In the genomic region with DNA sequence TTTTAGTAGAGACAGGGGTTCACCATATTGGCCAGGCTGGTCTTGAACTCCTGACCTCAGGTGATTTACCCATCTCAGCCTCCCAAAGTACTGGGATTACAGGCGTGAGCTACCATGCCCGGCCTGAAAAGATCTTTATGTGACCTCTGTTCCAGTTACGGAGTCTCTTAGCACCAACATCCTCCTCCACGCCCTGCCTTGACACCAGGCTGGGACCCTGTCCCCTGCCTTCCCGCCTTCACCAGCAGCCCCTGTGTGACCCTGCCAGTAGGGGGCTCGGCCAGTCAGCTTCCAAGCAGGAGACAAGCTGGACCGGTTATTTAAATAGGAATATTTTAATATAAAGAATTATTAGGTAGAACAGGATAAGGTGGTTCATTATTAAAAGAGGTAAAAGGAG, we compare ENCODE assay signal across 23 cellular contexts. TPM values are rescaled to one million over a fixed set of nuclear protein-coding genes. Genes with fewer than 3 reads are reported as not detected.
A peak's percentile ranks its signal among the peaks of the same experiment; 100 is the strongest.
DNase-seq lines count a peak whose midpoint lies in the region; ATAC-seq and TF ChIP-seq lines count a peak whose summit lies in the region.
"Had no signal": no experiment of that assay in that cellular context is flagged by ENCODE, and none has a peak within 500 bp of the region (broad histone marks: within the 10 kb centered on the region; RNA-seq: fewer than 3 reads in every experiment).

No MANE protein-coding gene starts in this region.

- 82% methylated on average over 4 of the region's 7 CpGs for WGBS in mesenchymal stem cell
- WGBS in neuronal stem cell (ENCODE audit: extremely low coverage in 2 of 2, insufficient read length in 2 of 2, insufficient replicate concordance in 1 of 2), 2 donors = no CpG with 5 or more reads among the region's 7 CpGs

- H3K4me1 ChIP-seq in GM23338 (ENCODE audit: insufficient read depth) (peaks cover 9% of the 10 kb centered on the region), OCI-LY7 (ENCODE audit: insufficient read depth, low read length, poor library complexity, severe bottlenecking) (no peaks in the 10 kb centered on the region), mesenchymal stem cell (ENCODE audit: control insufficient read depth, insufficient read depth, low read depth, low read length) (peaks cover 5% of the 10 kb centered on the region), neuronal stem cell (ENCODE audit: control insufficient read depth in 2 of 2, insufficient read depth in 1 of 2, low read depth in 1 of 2, low read length in 2 of 2) (no peaks in the 10 kb centered on the region)
- H3K4me1 ChIP-seq: A549, Caco-2, HAP-1 had no signal

- H2BK120ac ChIP-seq in mesenchymal stem cell (ENCODE audit: low read depth, low read length) (no peak overlapping the region), neuronal stem cell (ENCODE audit: low read depth, low read length) (no peak overlapping the region)

- H3K27me3 Mint-ChIP-seq in GM23338 (ENCODE audit: insufficient read depth, low read depth, poor library complexity) (peaks cover 7% of the 10 kb centered on the region), endothelial cell (ENCODE audit: unreplicated experiment) (no peaks in the 10 kb centered on the region), progenitor cell of endocrine pancreas (peaks cover 7% of the 10 kb centered on the region)
- peaks cover 7% of the 10 kb centered on the region for H3K27me3 Mint-ChIP-seq in activated CD4-positive, alpha-beta memory T cell treated with anti-CD3 and anti-CD28 coated beads, Interleukin-2, amount 10 ng/mL, durations not matched to agents 7 days and 5 days

- no peaks in the 10 kb centered on the region for H3K79me1 ChIP-seq in mesenchymal stem cell (replicated peaks; ENCODE audit: low read length, poor library complexity, severe bottlenecking)
- no peaks in the 10 kb centered on the region for H3K79me1 ChIP-seq in neuronal stem cell (ENCODE audit: low read depth, low read length)

- H3K9me3 ChIP-seq in OCI-LY7 (ENCODE audit: low read length) = no peaks in the 10 kb centered on the region
- no peaks in the 10 kb centered on the region for H3K9me3 ChIP-seq in mesenchymal stem cell (ENCODE audit: control insufficient read depth, low read length)
- no peaks in the 10 kb centered on the region for H3K9me3 ChIP-seq in neuronal stem cell (replicated peaks in 1 of 2; ENCODE audit: control insufficient read depth in 2 of 2, insufficient read depth in 1 of 2, low read depth in 1 of 2, low read length in 2 of 2)
- H3K9me3 ChIP-seq: A549, Caco-2, HAP-1 had no signal

- CTCF ChIA-PET in OCI-LY7 (lab: Charles Lee; ENCODE audit: unreplicated experiment) = interaction anchor here (1.2 kb wide), 2 partner anchors 15 to 165 kb away, joined by 3 read pairs; no protein-coding TSS in a partner anchor
- CTCF ChIA-PET in activated CD4-positive, alpha-beta memory T cell treated with anti-CD3 and anti-CD28 coated beads, Interleukin-2, amount 10 ng/mL, durations not matched to agents 7 days and 5 days (lab: Charles Lee) = interaction anchor here (0.8 to 3.9 kb wide), 3 partner anchors 166 to 224 kb away, joined by 3 to 26 read pairs (median 4); no protein-coding TSS in a partner anchor

- H3K27ac ChIP-seq in GM23338 (ENCODE audit: low read depth) (no peak overlapping the region), OCI-LY7 (ENCODE audit: low read depth, low read length, poor library complexity, severe bottlenecking) (no peak overlapping the region), mesenchymal stem cell (ENCODE audit: low read length, poor library complexity, severe bottlenecking) (no peak overlapping the region), neuronal stem cell (replicated peaks; ENCODE audit: low read length) (no peak overlapping the region)
- H3K27ac ChIP-seq: A549, C4-2B, HL-60 had no signal

- TF ChIP-seq CTCF in GM23338 (conservative IDR thresholded peaks at IDR 0.05; ENCODE audit: low read depth in 2 of 2) (peak; percentile 35 to 41; a peak in 3 of 4 replicates), OCI-LY7 (conservative IDR thresholded peaks at IDR 0.05; ENCODE audit: low read length) (0 out of 2 replicates have a peak, but pooled peaks have one; percentile 29), endothelial cell (IDR thresholded peaks at IDR 0.05; ENCODE audit: unreplicated experiment) (no peak), progenitor cell of endocrine pancreas (IDR thresholded peaks at IDR 0.05; ENCODE audit: unreplicated experiment) (peak; percentile 34)

- DNase-seq in GM23338 (ENCODE audit: low spot score) (peak; percentile 22), OCI-LY7 (ENCODE audit: low spot score) (no peak), endothelial cell (ENCODE audit: low spot score) (peak; percentile 22), progenitor cell of endocrine pancreas (ENCODE audit: low spot score, unreplicated experiment) (no peak), mesenchymal stem cell (no peak), neuronal stem cell (ENCODE audit: low spot score) (no peak)
- DNase-seq in activated CD4-positive, alpha-beta memory T cell treated with anti-CD3 and anti-CD28 coated beads, Interleukin-2, amount 10 ng/mL, durations not matched to agents 7 days and 5 days = no peak
- DNase-seq: AML-193; Caco-2; CD8-positive, alpha-beta T cell; DMS 273 treated with DMSO at 0.1 percent for 48 hours; DMS79 treated with DMSO at 0.1 percent for 48 hours; NCI-H1092 treated with DMSO at 0.1 percent for 48 hours; NCI-H1436; NCI-H187 treated with DMSO at 0.1 percent for 48 hours; NCI-H774; PC-3; SK-N-SH; SW 1271 had no signal

- intact Hi-C loops in OCI-LY7 (cut with micrococcal nuclease; ENCODE audit: unreplicated experiment) = loop anchor here (2.0 kb wide), 1 partner anchor 166 kb away; no protein-coding TSS in a partner anchor

- H3K36me3 ChIP-seq in GM23338 (ENCODE audit: insufficient read depth) (no peaks in the 10 kb centered on the region), OCI-LY7 (ENCODE audit: insufficient read depth, low read length) (no peaks in the 10 kb centered on the region), mesenchymal stem cell (ENCODE audit: control insufficient read depth in 1 of 2, insufficient read depth in 2 of 2, low read depth in 1 of 2, low read length in 2 of 2) (no peaks in the 10 kb centered on the region), neuronal stem cell (replicated peaks in 1 of 2; ENCODE audit: control insufficient read depth in 2 of 2, insufficient read depth in 2 of 2, low read length in 2 of 2) (no peaks in the 10 kb centered on the region)
- H3K36me3 ChIP-seq: HAP-1 had no signal

- ATAC-seq in GM23338 = no peak
- ATAC-seq: CD8-positive, alpha-beta T cell; PC-3 had no signal

- H3K4me2 ChIP-seq in GM23338 (no peak overlapping the region), OCI-LY7 (ENCODE audit: low read length) (no peak overlapping the region), mesenchymal stem cell (ENCODE audit: low read length, poor library complexity, severe bottlenecking) (no peak overlapping the region), neuronal stem cell (ENCODE audit: insufficient read depth, low read length, poor library complexity, severe bottlenecking) (no peak overlapping the region)
- H3K4me2 ChIP-seq: A549, SK-N-SH had no signal

- H3K4me1 Mint-ChIP-seq in GM23338 (peaks cover 16% of the 10 kb centered on the region), endothelial cell (ENCODE audit: unreplicated experiment) (no peaks in the 10 kb centered on the region), progenitor cell of endocrine pancreas (ENCODE audit: low read depth) (no peaks in the 10 kb centered on the region)
- no peaks in the 10 kb centered on the region for H3K4me1 Mint-ChIP-seq in activated CD4-positive, alpha-beta memory T cell treated with anti-CD3 and anti-CD28 coated beads, Interleukin-2, amount 10 ng/mL, durations not matched to agents 7 days and 5 days

- no peak overlapping the region for H3K9ac ChIP-seq in mesenchymal stem cell (ENCODE audit: low read length)
- H3K9ac ChIP-seq in neuronal stem cell (ENCODE audit: low read depth, low read length, poor library complexity) = no peak overlapping the region
- H3K9ac ChIP-seq: SK-N-SH had no signal

- H3K18ac ChIP-seq in mesenchymal stem cell (ENCODE audit: low read depth in 1 of 2, low read length in 2 of 2) (no peak overlapping the region), neuronal stem cell (ENCODE audit: low read length) (no peak overlapping the region)

- H2BK5ac ChIP-seq in mesenchymal stem cell (ENCODE audit: low read depth, low read length, poor library complexity, severe bottlenecking) (no peak overlapping the region), neuronal stem cell (ENCODE audit: low read length) (no peak overlapping the region)

- no peaks in the 10 kb centered on the region for H3K9me2 ChIP-seq in GM23338 (ENCODE audit: insufficient read depth)
- H3K9me2 ChIP-seq in OCI-LY7 (ENCODE audit: insufficient read depth, low read length) = no peaks in the 10 kb centered on the region
- H3K9me2 ChIP-seq: SK-N-SH had no signal

- H3K27me3 ChIP-seq in GM23338 (ENCODE audit: insufficient read depth) (no peaks in the 10 kb centered on the region), mesenchymal stem cell (ENCODE audit: control insufficient read depth in 1 of 2, insufficient read depth in 1 of 2, low read length in 2 of 2) (peaks cover 0 to 30% of the 10 kb centered on the region in 2 experiments), neuronal stem cell (ENCODE audit: control insufficient read depth in 3 of 3, insufficient read depth in 3 of 3, low read depth in 1 of 3, low read length in 3 of 3) (no peaks in the 10 kb centered on the region)

- no peak overlapping the region for H2AFZ ChIP-seq in GM23338
- H2AFZ ChIP-seq in OCI-LY7 (ENCODE audit: low read length) = no peak overlapping the region
- no peak overlapping the region for H2AFZ ChIP-seq in mesenchymal stem cell (ENCODE audit: low read depth, low read length)
- no peak overlapping the region for H2AFZ ChIP-seq in neuronal stem cell (ENCODE audit: low read length)

- no peak overlapping the region for H3K4me3 Mint-ChIP-seq in GM23338
- H3K4me3 Mint-ChIP-seq in endothelial cell (ENCODE audit: unreplicated experiment) = no peak overlapping the region
- H3K4me3 Mint-ChIP-seq in progenitor cell of endocrine pancreas (ENCODE audit: low read depth) = no peak overlapping the region
- H3K4me3 Mint-ChIP-seq in activated CD4-positive, alpha-beta memory T cell treated with anti-CD3 and anti-CD28 coated beads, Interleukin-2, amount 10 ng/mL, durations not matched to agents 7 days and 5 days = no peak overlapping the region
- H3K4me3 Mint-ChIP-seq: CD8-positive, alpha-beta T cell had no signal

- H3K36me3 Mint-ChIP-seq in GM23338 (ENCODE audit: low read depth) (no peaks in the 10 kb centered on the region), endothelial cell (ENCODE audit: low read depth, unreplicated experiment) (no peaks in the 10 kb centered on the region), progenitor cell of endocrine pancreas (ENCODE audit: insufficient read depth) (peaks cover 2% of the 10 kb centered on the region)
- no peaks in the 10 kb centered on the region for H3K36me3 Mint-ChIP-seq in activated CD4-positive, alpha-beta memory T cell treated with anti-CD3 and anti-CD28 coated beads, Interleukin-2, amount 10 ng/mL, durations not matched to agents 7 days and 5 days (ENCODE audit: low read depth)
- H3K36me3 Mint-ChIP-seq: CD8-positive, alpha-beta T cell had no signal

- no peaks in the 10 kb centered on the region for H4K20me1 ChIP-seq in GM23338 (replicated peaks; ENCODE audit: insufficient read depth)
- no peaks in the 10 kb centered on the region for H4K20me1 ChIP-seq in OCI-LY7 (ENCODE audit: insufficient read depth, low read length)

- no peaks in the 10 kb centered on the region for H3K9me3 Mint-ChIP-seq in GM23338
- H3K9me3 Mint-ChIP-seq in endothelial cell (ENCODE audit: unreplicated experiment) = no peaks in the 10 kb centered on the region
- H3K9me3 Mint-ChIP-seq in progenitor cell of endocrine pancreas (ENCODE audit: low read depth) = no peaks in the 10 kb centered on the region
- no peaks in the 10 kb centered on the region for H3K9me3 Mint-ChIP-seq in activated CD4-positive, alpha-beta memory T cell treated with anti-CD3 and anti-CD28 coated beads, Interleukin-2, amount 10 ng/mL, durations not matched to agents 7 days and 5 days
- H3K9me3 Mint-ChIP-seq: CD8-positive, alpha-beta T cell had no signal

- H3K23ac ChIP-seq in mesenchymal stem cell (ENCODE audit: low read length in 2 of 2) (no peak overlapping the region), neuronal stem cell (ENCODE audit: low read depth, low read length, poor library complexity) (no peak overlapping the region)

- H2BK12ac ChIP-seq in mesenchymal stem cell (ENCODE audit: low read length in 2 of 2) (no peak overlapping the region), neuronal stem cell (ENCODE audit: low read length) (no peak overlapping the region)

- H3K4ac ChIP-seq in mesenchymal stem cell (ENCODE audit: low read depth in 1 of 2, low read length in 2 of 2) = no peak overlapping the region
- H3K4ac ChIP-seq in neuronal stem cell (ENCODE audit: low read length) = no peak overlapping the region

- POLR2A ChIA-PET in OCI-LY7 (lab: Charles Lee) = no interaction called here
- POLR2A ChIA-PET in activated CD4-positive, alpha-beta memory T cell treated with anti-CD3 and anti-CD28 coated beads, Interleukin-2, amount 10 ng/mL, durations not matched to agents 7 days and 5 days (lab: Charles Lee) = no interaction called here

- no peak overlapping the region for H2AK5ac ChIP-seq in mesenchymal stem cell (ENCODE audit: low read length, severe bottlenecking)
- H2AK5ac ChIP-seq in neuronal stem cell (ENCODE audit: low read depth, low read length) = no peak overlapping the region

- H3K79me2 ChIP-seq in GM23338 (replicated peaks; ENCODE audit: insufficient read depth) (no peaks in the 10 kb centered on the region), OCI-LY7 (ENCODE audit: insufficient read depth, low read depth, low read length) (no peaks in the 10 kb centered on the region)

- H3K27ac Mint-ChIP-seq in GM23338 (no peak overlapping the region), endothelial cell (ENCODE audit: unreplicated experiment) (no peak overlapping the region), progenitor cell of endocrine pancreas (no peak overlapping the region)
- H3K27ac Mint-ChIP-seq in activated CD4-positive, alpha-beta memory T cell treated with anti-CD3 and anti-CD28 coated beads, Interleukin-2, amount 10 ng/mL, durations not matched to agents 7 days and 5 days = no peak overlapping the region
- H3K27ac Mint-ChIP-seq: CD8-positive, alpha-beta T cell had no signal

- BruUV-seq in OCI-LY7 (replicated peaks; lab: Mats Ljungman, UMichigan) = no TSS peak

- H3K4me3 ChIP-seq in GM23338 = no peak overlapping the region
- H3K4me3 ChIP-seq in OCI-LY7 (ENCODE audit: low read depth, low read length, poor library complexity, severe bottlenecking) = no peak overlapping the region
- H3K4me3 ChIP-seq in mesenchymal stem cell (ENCODE audit: insufficient read depth in 1 of 2, low read depth in 1 of 2, low read length in 2 of 2) = no peak overlapping the region
- H3K4me3 ChIP-seq in neuronal stem cell (ENCODE audit: low read length in 2 of 2) = no peak overlapping the region
- H3K4me3 ChIP-seq: A549, HAP-1 had no signal

- H3F3A ChIP-seq in GM23338 (replicated peaks; ENCODE audit: low read depth) = no peaks in the 10 kb centered on the region

- H2BK15ac ChIP-seq in mesenchymal stem cell (ENCODE audit: low read depth, poor library complexity, severe bottlenecking) (no peak overlapping the region), neuronal stem cell (ENCODE audit: low read length) (no peak overlapping the region)

- H4K8ac ChIP-seq in mesenchymal stem cell (ENCODE audit: low read length) (no peak overlapping the region), neuronal stem cell (ENCODE audit: low read depth, low read length) (no peak overlapping the region)

- H4K91ac ChIP-seq in mesenchymal stem cell (ENCODE audit: low read length) (no peak overlapping the region), neuronal stem cell (ENCODE audit: low read depth, low read length, poor library complexity) (no peak overlapping the region)

- H3K14ac ChIP-seq in mesenchymal stem cell (ENCODE audit: low read length in 2 of 2) = no peak overlapping the region
- H3K14ac ChIP-seq in neuronal stem cell (ENCODE audit: low read length) = no peak overlapping the region

RNA-seq across cellular contexts. Expression of gene GPR12, which starts 54.2 kb away (rescaled TPM):
- not detected in 2 replicates for total RNA-seq in GM23338 (2014; rRNA removed; shearing (Covaris generic))
- polyA plus RNA-seq in GM23338 (2016; fragmentation: Nextera tagmentation; extraction: Ambion mirVana) = 0.12 and 0.13 TPM in 2 replicates
- not detected in 2 replicates for total RNA-seq in OCI-LY7 (2014; rRNA removed; shearing (Covaris generic))
- total RNA-seq in OCI-LY7 (2022) = not detected in 2 replicates
- total RNA-seq in endothelial cell (ENCODE audit: unreplicated experiment) = not detected
- total RNA-seq in progenitor cell of endocrine pancreas = not detected in 2 replicates
- polyA plus RNA-seq in mesenchymal stem cell (2013, experiment 1 of 2) = not detected
- polyA plus RNA-seq in mesenchymal stem cell (2013, experiment 2 of 2) = not detected
- not detected for polyA plus RNA-seq in neuronal stem cell (2013, experiment 1 of 2)
- polyA plus RNA-seq in neuronal stem cell (2013, experiment 2 of 2) = 0.01 TPM
- total RNA-seq in activated CD4-positive, alpha-beta memory T cell treated with anti-CD3 and anti-CD28 coated beads, Interleukin-2, amount 10 ng/mL, durations not matched to agents 7 days and 5 days = not detected
- total RNA-seq: Caco-2; CD8-positive, alpha-beta T cell; PC-3 had no signal
- polyA plus RNA-seq: A549, SK-N-SH had no signal

Comparison
In these comparisons a context has a peak if more than half of its experiments do, and no peak if none do; other contexts are left out.
1. DNase-seq: peak in GM23338 (single experiment) and endothelial cell (single experiment); none in OCI-LY7 (single experiment), progenitor cell of endocrine pancreas (single experiment), mesenchymal stem cell (single experiment), neuronal stem cell (single experiment) and activated CD4-positive, alpha-beta memory T cell treated with anti-CD3 and anti-CD28 coated beads, Interleukin-2, amount 10 ng/mL, durations not matched to agents 7 days and 5 days (single experiment).